Comparison of ENCODE assay signal across 32 cellular contexts in the genomic region with DNA sequence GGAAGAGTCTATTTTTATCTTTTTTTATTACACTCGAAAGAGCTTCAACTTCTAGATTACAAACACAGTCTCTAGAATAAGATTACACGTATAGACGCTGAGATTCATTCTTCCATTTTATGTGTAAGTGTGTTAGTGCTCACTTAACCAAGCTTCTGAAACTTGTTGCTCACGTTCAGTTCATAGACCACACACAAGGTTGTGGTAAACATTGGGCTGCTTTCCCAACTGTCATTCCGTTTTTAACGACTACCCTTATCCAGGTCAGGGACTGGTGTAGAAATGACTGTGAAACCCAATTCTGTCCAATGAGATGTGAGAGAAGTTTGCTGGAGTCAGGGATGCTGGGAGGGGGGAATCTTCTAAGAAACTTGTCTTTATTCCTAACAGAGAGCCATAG.
"Had no signal": no experiment of that assay in that cellular context is flagged by ENCODE, and none has a peak within 500 bp of the region (broad histone marks: within the 10 kb centered on the region; RNA-seq: fewer than 3 reads in every experiment).

No MANE protein-coding gene starts in this region.

- H3K79me2 ChIP-seq: hepatocyte had no signal

- H3K9me3 Mint-ChIP-seq: activated B cell treated with CpG ODN at 0.5 μM for 24 hours; activated CD4-positive, alpha-beta memory T cell treated with anti-CD3 and anti-CD28 coated beads for 36 hours; activated CD4-positive, alpha-beta T cell treated with anti-CD3 and anti-CD28 coated beads, Interleukin-2, amount 10 ng/mL, durations not matched to agents 24 days and 14 days; activated naive CD4-positive, alpha-beta T cell treated with anti-CD3 and anti-CD28 coated beads for 36 hours; activated naive CD4-positive, alpha-beta T cell treated with anti-CD3 and anti-CD28 coated beads, Interleukin-2, amount 50 U/mL, for 24 hours; activated naive CD8-positive, alpha-beta T cell treated with anti-CD3 and anti-CD28 coated beads for 36 hours; activated naive CD8-positive, alpha-beta T cell treated with anti-CD3 and anti-CD28 coated beads, Interleukin-2, amount 50 U/mL, for 24 hours; activated T-helper 1 cell treated with anti-CD3 and anti-CD28 coated beads, Interleukin-12 subunit alpha, Interleukin-12 subunit beta, Interleukin-2, Interleukin-4 antibody, amounts not matched to agents 30 ng/mL and 10 ng/mL and 1 ng/mL, durations not matched to agents 14 hours and 24 hours and 36 hours; activated T-helper 2 cell treated with anti-CD3 and anti-CD28 coated beads, Interferon-gamma antibody, Interleukin-2, Interleukin-4, amounts not matched to agents 10 μg/mL and 5 μg/mL and 100 μg/mL, durations not matched to agents 14 hours and 24 hours and 36 hours; effector memory CD8-positive, alpha-beta T cell; T-helper 2 cell treated with Interferon-gamma antibody and Interleukin-4, amounts not matched to agents 5 μg/mL and 100 μg/mL, for 36 hours had no signal

- H3K27me3 ChIP-seq: adrenal gland, body of pancreas, esophagus muscularis mucosa, foreskin keratinocyte, gastrocnemius medialis, heart right ventricle, hepatocyte had no signal

- H3K27ac Mint-ChIP-seq: activated B cell treated with CpG ODN at 0.5 μM for 24 hours; activated CD4-positive, alpha-beta memory T cell treated with anti-CD3 and anti-CD28 coated beads for 36 hours; activated CD4-positive, alpha-beta T cell treated with anti-CD3 and anti-CD28 coated beads for 36 hours; activated CD4-positive, alpha-beta T cell treated with anti-CD3 and anti-CD28 coated beads, Interleukin-2, amount 10 ng/mL, durations not matched to agents 24 days and 14 days; activated naive CD4-positive, alpha-beta T cell treated with anti-CD3 and anti-CD28 coated beads for 36 hours; activated naive CD4-positive, alpha-beta T cell treated with anti-CD3 and anti-CD28 coated beads, Interleukin-2, amount 50 U/mL, for 24 hours; activated naive CD8-positive, alpha-beta T cell treated with anti-CD3 and anti-CD28 coated beads for 36 hours; activated naive CD8-positive, alpha-beta T cell treated with anti-CD3 and anti-CD28 coated beads, Interleukin-2, amount 50 U/mL, for 24 hours; activated T-helper 1 cell treated with anti-CD3 and anti-CD28 coated beads, Interleukin-12 subunit alpha, Interleukin-12 subunit beta, Interleukin-2, Interleukin-4 antibody, amounts not matched to agents 30 ng/mL and 10 ng/mL and 1 ng/mL, durations not matched to agents 14 hours and 24 hours and 36 hours; activated T-helper 2 cell treated with anti-CD3 and anti-CD28 coated beads, Interferon-gamma antibody, Interleukin-2, Interleukin-4, amounts not matched to agents 10 μg/mL and 5 μg/mL and 100 μg/mL, durations not matched to agents 14 hours and 24 hours and 36 hours; effector memory CD8-positive, alpha-beta T cell; T-helper 17 cell; T-helper 2 cell treated with Interferon-gamma antibody and Interleukin-4, amounts not matched to agents 5 μg/mL and 100 μg/mL, for 36 hours had no signal

- H3K4me1 ChIP-seq: adrenal gland, body of pancreas, esophagus muscularis mucosa, foreskin keratinocyte, gastrocnemius medialis, heart right ventricle had no signal

- H3K4me2 ChIP-seq: hepatocyte had no signal

- H3K27ac ChIP-seq: adrenal gland, body of pancreas, esophagus muscularis mucosa, foreskin keratinocyte, gastrocnemius medialis, heart right ventricle, hepatocyte, WERI-Rb-1 had no signal

- ATAC-seq: activated CD4-positive, alpha-beta T cell treated with anti-CD3 and anti-CD28 coated beads for 36 hours; activated CD4-positive, CD25-positive, alpha-beta regulatory T cell treated with anti-CD3 and anti-CD28 coated beads, Interleukin-2, amount 50 U/mL, for 24 hours; activated naive CD8-positive, alpha-beta T cell treated with anti-CD3 and anti-CD28 coated beads, Interleukin-2, amount 50 U/mL, for 24 hours; body of pancreas; effector memory CD8-positive, alpha-beta T cell; foreskin keratinocyte; gastrocnemius medialis; heart right ventricle; T-helper 17 cell had no signal

- H3K36me3 Mint-ChIP-seq: activated CD4-positive, alpha-beta memory T cell treated with anti-CD3 and anti-CD28 coated beads for 36 hours; activated naive CD4-positive, alpha-beta T cell treated with anti-CD3 and anti-CD28 coated beads, Interleukin-2, amount 50 U/mL, for 24 hours; activated naive CD8-positive, alpha-beta T cell treated with anti-CD3 and anti-CD28 coated beads for 36 hours had no signal

- DNase-seq: activated B cell treated with CpG ODN at 0.5 μM for 24 hours; activated CD4-positive, alpha-beta memory T cell treated with anti-CD3 and anti-CD28 coated beads for 36 hours; activated CD4-positive, alpha-beta T cell treated with anti-CD3 and anti-CD28 coated beads for 36 hours; activated CD4-positive, alpha-beta T cell treated with anti-CD3 and anti-CD28 coated beads, Interleukin-2, amount 10 ng/mL, durations not matched to agents 24 days and 14 days; activated CD8-positive, alpha-beta memory T cell treated with anti-CD3 and anti-CD28 coated beads, Interleukin-2, amount 50 U/mL, for 48 hours; activated effector memory CD4-positive, alpha-beta T cell treated with anti-CD3 and anti-CD28 coated beads, Interleukin-2, amount 50 U/mL, for 16 hours; activated naive CD4-positive, alpha-beta T cell treated with anti-CD3 and anti-CD28 coated beads for 36 hours; activated naive CD8-positive, alpha-beta T cell treated with anti-CD3 and anti-CD28 coated beads for 36 hours; activated naive CD8-positive, alpha-beta T cell treated with anti-CD3 and anti-CD28 coated beads, Interleukin-2, amount 50 U/mL, for 24 hours; activated T-cell treated with anti-CD3 and anti-CD28 coated beads, Interleukin-2, amount 50 U/mL, for 48 hours; adrenal gland; aorta; body of pancreas; cortex of kidney; dermis blood vessel endothelial cell; effector CD4-positive, alpha-beta T cell; effector memory CD8-positive, alpha-beta T cell; erythroblast; foreskin keratinocyte; gastrocnemius medialis; glutamatergic neuron; heart right ventricle; T-helper 17 cell; T1000; WERI-Rb-1 had no signal

- H3K27me3 Mint-ChIP-seq: activated B cell treated with CpG ODN at 0.5 μM for 24 hours; activated CD4-positive, alpha-beta memory T cell treated with anti-CD3 and anti-CD28 coated beads for 36 hours; activated CD4-positive, alpha-beta T cell treated with anti-CD3 and anti-CD28 coated beads, Interleukin-2, amount 10 ng/mL, durations not matched to agents 24 days and 14 days; activated naive CD4-positive, alpha-beta T cell treated with anti-CD3 and anti-CD28 coated beads, Interleukin-2, amount 50 U/mL, for 24 hours; activated naive CD8-positive, alpha-beta T cell treated with anti-CD3 and anti-CD28 coated beads for 36 hours had no signal

- H3K4me1 Mint-ChIP-seq: activated B cell treated with CpG ODN at 0.5 μM for 24 hours; activated CD4-positive, alpha-beta T cell treated with anti-CD3 and anti-CD28 coated beads for 36 hours; activated CD4-positive, alpha-beta T cell treated with anti-CD3 and anti-CD28 coated beads, Interleukin-2, amount 10 ng/mL, durations not matched to agents 24 days and 14 days; activated naive CD4-positive, alpha-beta T cell treated with anti-CD3 and anti-CD28 coated beads, Interleukin-2, amount 50 U/mL, for 24 hours; activated naive CD8-positive, alpha-beta T cell treated with anti-CD3 and anti-CD28 coated beads for 36 hours; activated naive CD8-positive, alpha-beta T cell treated with anti-CD3 and anti-CD28 coated beads, Interleukin-2, amount 50 U/mL, for 24 hours had no signal

- H3K4me3 ChIP-seq: adrenal gland, body of pancreas, esophagus muscularis mucosa, gastrocnemius medialis, heart right ventricle, hepatocyte had no signal

- H3K4me3 Mint-ChIP-seq: activated B cell treated with CpG ODN at 0.5 μM for 24 hours; activated CD4-positive, alpha-beta memory T cell treated with anti-CD3 and anti-CD28 coated beads for 36 hours; activated CD4-positive, alpha-beta T cell treated with anti-CD3 and anti-CD28 coated beads for 36 hours; activated CD4-positive, alpha-beta T cell treated with anti-CD3 and anti-CD28 coated beads, Interleukin-2, amount 10 ng/mL, durations not matched to agents 24 days and 14 days; activated naive CD4-positive, alpha-beta T cell treated with anti-CD3 and anti-CD28 coated beads for 36 hours; activated naive CD4-positive, alpha-beta T cell treated with anti-CD3 and anti-CD28 coated beads, Interleukin-2, amount 50 U/mL, for 24 hours; activated naive CD8-positive, alpha-beta T cell treated with anti-CD3 and anti-CD28 coated beads for 36 hours; activated naive CD8-positive, alpha-beta T cell treated with anti-CD3 and anti-CD28 coated beads, Interleukin-2, amount 50 U/mL, for 24 hours; activated T-helper 1 cell treated with anti-CD3 and anti-CD28 coated beads, Interleukin-12 subunit alpha, Interleukin-12 subunit beta, Interleukin-2, Interleukin-4 antibody, amounts not matched to agents 30 ng/mL and 10 ng/mL and 1 ng/mL, durations not matched to agents 14 hours and 24 hours and 36 hours; effector memory CD8-positive, alpha-beta T cell; T-helper 17 cell; T-helper 2 cell treated with Interferon-gamma antibody and Interleukin-4, amounts not matched to agents 5 μg/mL and 100 μg/mL, for 36 hours had no signal

- H3K36me3 ChIP-seq: adrenal gland, esophagus muscularis mucosa, gastrocnemius medialis, heart right ventricle, WERI-Rb-1 had no signal

- H3K9me3 ChIP-seq: adrenal gland, body of pancreas, esophagus muscularis mucosa, gastrocnemius medialis, heart right ventricle had no signal

- H2AFZ ChIP-seq: hepatocyte had no signal
